1 cellular context compared by ENCODE assay signal in the genomic region with DNA sequence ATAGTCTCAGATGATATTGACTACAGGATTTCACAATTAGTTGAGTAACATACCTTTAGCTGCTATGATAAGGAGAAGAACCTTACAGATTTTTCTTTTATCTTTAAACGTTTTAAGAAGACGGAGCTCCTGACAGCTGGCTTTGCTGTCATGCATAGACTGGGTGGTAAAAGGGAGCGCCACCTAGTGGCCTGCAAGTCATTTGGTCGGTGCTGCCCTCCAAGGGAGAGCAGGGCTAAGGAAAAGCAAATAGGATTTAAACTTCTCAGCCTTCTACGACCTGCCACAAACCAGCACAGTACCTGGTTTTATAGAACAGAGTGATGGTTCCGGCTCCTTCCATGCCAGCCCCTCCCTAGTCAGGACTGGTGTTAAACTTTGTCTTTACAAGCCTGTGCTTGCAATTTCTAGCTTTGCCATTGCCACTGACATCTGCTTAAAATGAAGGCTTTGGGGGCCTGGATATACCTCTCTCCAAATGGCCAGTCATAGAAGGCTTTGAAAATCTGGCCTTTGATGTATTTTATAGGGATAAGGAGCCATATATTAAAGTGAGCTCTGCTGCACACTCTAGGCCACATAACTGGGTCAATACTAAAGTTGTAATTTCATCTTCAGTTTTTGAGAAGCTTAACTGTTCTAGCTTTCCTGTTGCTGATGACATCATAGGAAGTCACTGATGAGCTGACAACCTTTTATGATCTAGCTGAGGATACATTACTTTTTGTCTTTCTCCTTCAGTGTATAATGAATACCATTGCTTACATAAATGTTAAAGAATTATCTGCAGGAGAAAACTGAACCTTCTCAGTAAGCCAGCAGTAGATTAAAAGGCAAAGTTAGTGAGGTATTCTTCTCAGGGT.
TF ChIP-seq lines count a peak whose summit lies in the region.

No MANE protein-coding gene starts in this region.

TF ChIP-seq in WTC11, 78 proteins besides CTCF, POLR2A, EP300 and RAD21 (continued from another document):
- TF ChIP-seq CBFB (CRISPR knock-in tag; IDR thresholded peaks at IDR 0.05; ENCODE audit: low read depth) (no peak), GRHL2 (CRISPR knock-in tag; IDR thresholded peaks at IDR 0.05; ENCODE audit: insufficient replicate concordance, severe bottlenecking) (no peak), ELF4 (CRISPR knock-in tag; IDR thresholded peaks at IDR 0.05; ENCODE audit: low read depth) (no peak), SP1 (CRISPR knock-in tag; conservative IDR thresholded peaks at IDR 0.05) (no peak), JUN (CRISPR knock-in tag; IDR thresholded peaks at IDR 0.05) (no peak), MXD4 (CRISPR knock-in tag; IDR thresholded peaks at IDR 0.05; ENCODE audit: borderline replicate concordance) (no peak), ESRRA (CRISPR knock-in tag; IDR thresholded peaks at IDR 0.05; ENCODE audit: borderline replicate concordance) (no peak), ZNF138 (CRISPR knock-in tag; conservative IDR thresholded peaks at IDR 0.05) (no peak), ZNF416 (CRISPR knock-in tag; IDR thresholded peaks at IDR 0.05) (no peak), SMAD3 (CRISPR knock-in tag; IDR thresholded peaks at IDR 0.05; ENCODE audit: borderline replicate concordance) (no peak)
- TF ChIP-seq, protein P1, sequence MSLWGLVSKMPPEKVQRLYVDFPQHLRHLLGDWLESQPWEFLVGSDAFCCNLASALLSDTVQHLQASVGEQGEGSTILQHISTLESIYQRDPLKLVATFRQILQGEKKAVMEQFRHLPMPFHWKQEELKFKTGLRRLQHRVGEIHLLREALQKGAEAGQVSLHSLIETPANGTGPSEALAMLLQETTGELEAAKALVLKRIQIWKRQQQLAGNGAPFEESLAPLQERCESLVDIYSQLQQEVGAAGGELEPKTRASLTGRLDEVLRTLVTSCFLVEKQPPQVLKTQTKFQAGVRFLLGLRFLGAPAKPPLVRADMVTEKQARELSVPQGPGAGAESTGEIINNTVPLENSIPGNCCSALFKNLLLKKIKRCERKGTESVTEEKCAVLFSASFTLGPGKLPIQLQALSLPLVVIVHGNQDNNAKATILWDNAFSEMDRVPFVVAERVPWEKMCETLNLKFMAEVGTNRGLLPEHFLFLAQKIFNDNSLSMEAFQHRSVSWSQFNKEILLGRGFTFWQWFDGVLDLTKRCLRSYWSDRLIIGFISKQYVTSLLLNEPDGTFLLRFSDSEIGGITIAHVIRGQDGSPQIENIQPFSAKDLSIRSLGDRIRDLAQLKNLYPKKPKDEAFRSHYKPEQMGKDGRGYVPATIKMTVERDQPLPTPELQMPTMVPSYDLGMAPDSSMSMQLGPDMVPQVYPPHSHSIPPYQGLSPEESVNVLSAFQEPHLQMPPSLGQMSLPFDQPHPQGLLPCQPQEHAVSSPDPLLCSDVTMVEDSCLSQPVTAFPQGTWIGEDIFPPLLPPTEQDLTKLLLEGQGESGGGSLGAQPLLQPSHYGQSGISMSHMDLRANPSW (CRISPR knock-in tag; conservative IDR thresholded peaks at IDR 0.05; ENCODE audit: low read depth): no peak
- TF ChIP-seq, protein P2, sequence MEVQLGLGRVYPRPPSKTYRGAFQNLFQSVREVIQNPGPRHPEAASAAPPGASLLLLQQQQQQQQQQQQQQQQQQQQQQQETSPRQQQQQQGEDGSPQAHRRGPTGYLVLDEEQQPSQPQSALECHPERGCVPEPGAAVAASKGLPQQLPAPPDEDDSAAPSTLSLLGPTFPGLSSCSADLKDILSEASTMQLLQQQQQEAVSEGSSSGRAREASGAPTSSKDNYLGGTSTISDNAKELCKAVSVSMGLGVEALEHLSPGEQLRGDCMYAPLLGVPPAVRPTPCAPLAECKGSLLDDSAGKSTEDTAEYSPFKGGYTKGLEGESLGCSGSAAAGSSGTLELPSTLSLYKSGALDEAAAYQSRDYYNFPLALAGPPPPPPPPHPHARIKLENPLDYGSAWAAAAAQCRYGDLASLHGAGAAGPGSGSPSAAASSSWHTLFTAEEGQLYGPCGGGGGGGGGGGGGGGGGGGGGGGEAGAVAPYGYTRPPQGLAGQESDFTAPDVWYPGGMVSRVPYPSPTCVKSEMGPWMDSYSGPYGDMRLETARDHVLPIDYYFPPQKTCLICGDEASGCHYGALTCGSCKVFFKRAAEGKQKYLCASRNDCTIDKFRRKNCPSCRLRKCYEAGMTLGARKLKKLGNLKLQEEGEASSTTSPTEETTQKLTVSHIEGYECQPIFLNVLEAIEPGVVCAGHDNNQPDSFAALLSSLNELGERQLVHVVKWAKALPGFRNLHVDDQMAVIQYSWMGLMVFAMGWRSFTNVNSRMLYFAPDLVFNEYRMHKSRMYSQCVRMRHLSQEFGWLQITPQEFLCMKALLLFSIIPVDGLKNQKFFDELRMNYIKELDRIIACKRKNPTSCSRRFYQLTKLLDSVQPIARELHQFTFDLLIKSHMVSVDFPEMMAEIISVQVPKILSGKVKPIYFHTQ (CRISPR knock-in tag; IDR thresholded peaks at IDR 0.05): no peak
- TF ChIP-seq, protein P3, sequence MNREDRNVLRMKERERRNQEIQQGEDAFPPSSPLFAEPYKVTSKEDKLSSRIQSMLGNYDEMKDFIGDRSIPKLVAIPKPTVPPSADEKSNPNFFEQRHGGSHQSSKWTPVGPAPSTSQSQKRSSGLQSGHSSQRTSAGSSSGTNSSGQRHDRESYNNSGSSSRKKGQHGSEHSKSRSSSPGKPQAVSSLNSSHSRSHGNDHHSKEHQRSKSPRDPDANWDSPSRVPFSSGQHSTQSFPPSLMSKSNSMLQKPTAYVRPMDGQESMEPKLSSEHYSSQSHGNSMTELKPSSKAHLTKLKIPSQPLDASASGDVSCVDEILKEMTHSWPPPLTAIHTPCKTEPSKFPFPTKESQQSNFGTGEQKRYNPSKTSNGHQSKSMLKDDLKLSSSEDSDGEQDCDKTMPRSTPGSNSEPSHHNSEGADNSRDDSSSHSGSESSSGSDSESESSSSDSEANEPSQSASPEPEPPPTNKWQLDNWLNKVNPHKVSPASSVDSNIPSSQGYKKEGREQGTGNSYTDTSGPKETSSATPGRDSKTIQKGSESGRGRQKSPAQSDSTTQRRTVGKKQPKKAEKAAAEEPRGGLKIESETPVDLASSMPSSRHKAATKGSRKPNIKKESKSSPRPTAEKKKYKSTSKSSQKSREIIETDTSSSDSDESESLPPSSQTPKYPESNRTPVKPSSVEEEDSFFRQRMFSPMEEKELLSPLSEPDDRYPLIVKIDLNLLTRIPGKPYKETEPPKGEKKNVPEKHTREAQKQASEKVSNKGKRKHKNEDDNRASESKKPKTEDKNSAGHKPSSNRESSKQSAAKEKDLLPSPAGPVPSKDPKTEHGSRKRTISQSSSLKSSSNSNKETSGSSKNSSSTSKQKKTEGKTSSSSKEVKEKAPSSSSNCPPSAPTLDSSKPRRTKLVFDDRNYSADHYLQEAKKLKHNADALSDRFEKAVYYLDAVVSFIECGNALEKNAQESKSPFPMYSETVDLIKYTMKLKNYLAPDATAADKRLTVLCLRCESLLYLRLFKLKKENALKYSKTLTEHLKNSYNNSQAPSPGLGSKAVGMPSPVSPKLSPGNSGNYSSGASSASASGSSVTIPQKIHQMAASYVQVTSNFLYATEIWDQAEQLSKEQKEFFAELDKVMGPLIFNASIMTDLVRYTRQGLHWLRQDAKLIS (CRISPR knock-in tag; IDR thresholded peaks at IDR 0.05; ENCODE audit: borderline replicate concordance): no peak
- TF ChIP-seq, protein P4, sequence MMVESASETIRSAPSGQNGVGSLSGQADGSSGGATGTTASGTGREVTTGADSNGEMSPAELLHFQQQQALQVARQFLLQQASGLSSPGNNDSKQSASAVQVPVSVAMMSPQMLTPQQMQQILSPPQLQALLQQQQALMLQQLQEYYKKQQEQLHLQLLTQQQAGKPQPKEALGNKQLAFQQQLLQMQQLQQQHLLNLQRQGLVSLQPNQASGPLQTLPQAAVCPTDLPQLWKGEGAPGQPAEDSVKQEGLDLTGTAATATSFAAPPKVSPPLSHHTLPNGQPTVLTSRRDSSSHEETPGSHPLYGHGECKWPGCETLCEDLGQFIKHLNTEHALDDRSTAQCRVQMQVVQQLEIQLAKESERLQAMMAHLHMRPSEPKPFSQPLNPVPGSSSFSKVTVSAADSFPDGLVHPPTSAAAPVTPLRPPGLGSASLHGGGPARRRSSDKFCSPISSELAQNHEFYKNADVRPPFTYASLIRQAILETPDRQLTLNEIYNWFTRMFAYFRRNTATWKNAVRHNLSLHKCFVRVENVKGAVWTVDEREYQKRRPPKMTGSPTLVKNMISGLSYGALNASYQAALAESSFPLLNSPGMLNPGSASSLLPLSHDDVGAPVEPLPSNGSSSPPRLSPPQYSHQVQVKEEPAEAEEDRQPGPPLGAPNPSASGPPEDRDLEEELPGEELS (CRISPR knock-in tag; IDR thresholded peaks at IDR 0.05): no peak
